Comparison of ENCODE assay signal across 22 cellular contexts in the genomic region with DNA sequence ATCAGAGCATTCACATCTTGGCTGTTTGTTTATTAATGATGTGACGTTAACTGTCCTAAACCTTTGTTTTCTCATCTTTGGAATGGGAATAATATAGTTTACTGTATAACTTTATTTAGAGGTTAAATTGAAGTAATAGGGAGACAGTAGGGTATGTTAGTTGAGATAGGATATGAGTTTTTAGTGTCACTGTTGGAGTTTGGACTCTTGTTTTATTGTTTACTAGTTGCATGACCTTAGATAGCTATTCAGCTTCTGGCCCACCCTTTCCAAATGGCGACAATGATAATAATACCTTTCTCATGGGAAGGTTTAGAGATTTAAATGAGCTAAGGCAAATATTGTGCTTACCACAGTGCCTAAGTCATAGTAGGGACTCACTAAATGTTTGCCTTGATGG. TPM values are rescaled to one million over a fixed set of nuclear protein-coding genes. Genes with fewer than 3 reads are reported as not detected.
DNase-seq lines count a peak whose midpoint lies in the region; ATAC-seq and TF ChIP-seq lines count a peak whose summit lies in the region.
"Had no signal": no experiment of that assay in that cellular context is flagged by ENCODE, and none has a peak within 500 bp of the region (broad histone marks: within the 10 kb centered on the region; RNA-seq: fewer than 3 reads in every experiment).

No MANE protein-coding gene starts in this region.

- intact Hi-C loops in CD8-positive, alpha-beta T cell (cut with DNase I, micrococcal nuclease): no loop called here
- intact Hi-C loops in left colon (cut with DNase I, micrococcal nuclease): no loop called here
- intact Hi-C loops in CD4-positive, alpha-beta memory T cell (cut with micrococcal nuclease): no loop called here

- no peak overlapping the region for H3K9ac ChIP-seq in mucosa of rectum (ENCODE audit: low read depth in 1 of 2, low read length in 2 of 2)
- H3K9ac ChIP-seq: BLaER1 treated with 17β-estradiol and CSF1 and Interleukin-3, amounts not matched to agents 10 nM and 100 nM had no signal

- no peak overlapping the region for H3K4me3 Mint-ChIP-seq in CD8-positive, alpha-beta T cell
- no peak overlapping the region for H3K4me3 Mint-ChIP-seq in CD4-positive, alpha-beta memory T cell
- H3K4me3 Mint-ChIP-seq: B cell; CD4-positive, alpha-beta T cell had no signal

- no peaks in the 10 kb centered on the region for H3K9me3 ChIP-seq in CD8-positive, alpha-beta T cell (ENCODE audit: low read length)
- H3K9me3 ChIP-seq in HEK293 (ENCODE audit: control insufficient read depth, insufficient read depth, low read depth, low read length) (no peaks in the 10 kb centered on the region), mucosa of rectum (ENCODE audit: control insufficient read depth in 2 of 2, low read length in 2 of 2) (no peaks in the 10 kb centered on the region)
- no peaks in the 10 kb centered on the region for H3K9me3 ChIP-seq in CD4-positive, alpha-beta memory T cell (ENCODE audit: control insufficient read depth in 1 of 2, low read length in 2 of 2)
- H3K9me3 ChIP-seq: BLaER1 treated with 17β-estradiol and CSF1 and Interleukin-3, amounts not matched to agents 10 nM and 100 nM; Caco-2 had no signal

- POLR2A ChIA-PET in CD8-positive, alpha-beta T cell (lab: Charles Lee): no interaction called here
- POLR2A ChIA-PET in HEK293 (lab: Yijun Ruan, JAX): interaction anchor here (0.6 to 0.7 kb wide), 5 partner anchors 14 to 795 kb away, joined by 3 to 7 read pairs (median 3); no protein-coding TSS in a partner anchor
- POLR2A ChIA-PET in CD4-positive, alpha-beta memory T cell (lab: Charles Lee; ENCODE audit: partially characterized antibody): interaction anchor here (0.7 to 2.1 kb wide), 2 partner anchors 40 to 279 kb away, joined by 3 to 6 read pairs; a partner anchor contains a TSS

- no peak overlapping the region for H3K4me3 ChIP-seq in CD8-positive, alpha-beta T cell (ENCODE audit: low read depth, low read length)
- H3K4me3 ChIP-seq in HEK293 (ENCODE audit: low read depth, low read length): no peak overlapping the region
- H3K4me3 ChIP-seq in mucosa of rectum (ENCODE audit: low read length in 2 of 2): no peak overlapping the region
- no peak overlapping the region for H3K4me3 ChIP-seq in CD4-positive, alpha-beta memory T cell (ENCODE audit: low read length in 2 of 2)
- H3K4me3 ChIP-seq: BLaER1 treated with 17β-estradiol and CSF1 and Interleukin-3, amounts not matched to agents 10 nM and 100 nM had no signal

- H3K4me1 ChIP-seq in CD8-positive, alpha-beta T cell (ENCODE audit: insufficient read depth, low read length): no peaks in the 10 kb centered on the region
- no peaks in the 10 kb centered on the region for H3K4me1 ChIP-seq in HEK293 (ENCODE audit: control insufficient read depth, insufficient read depth, low read length)
- H3K4me1 ChIP-seq in mucosa of rectum (ENCODE audit: control insufficient read depth in 2 of 2, insufficient read depth in 2 of 2, low read length in 2 of 2): no peaks in the 10 kb centered on the region
- no peaks in the 10 kb centered on the region for H3K4me1 ChIP-seq in CD4-positive, alpha-beta memory T cell (ENCODE audit: insufficient read depth, low read length)
- H3K4me1 ChIP-seq: BLaER1 treated with 17β-estradiol and CSF1 and Interleukin-3, amounts not matched to agents 10 nM and 100 nM; Caco-2 had no signal

- CTCF ChIA-PET in CD8-positive, alpha-beta T cell (lab: Charles Lee): no interaction called here
- CTCF ChIA-PET in HEK293 (lab: Yijun Ruan, JAX): interaction anchor here (1.5 kb wide), 1 partner anchor 12 kb away, joined by 3 read pairs; no protein-coding TSS in a partner anchor
- CTCF ChIA-PET in CD4-positive, alpha-beta memory T cell (lab: Charles Lee; ENCODE audit: partially characterized antibody): interaction anchor here (0.6 to 1.3 kb wide), 3 partner anchors 17 to 1934 kb away, joined by 3 read pairs; no protein-coding TSS in a partner anchor

- no peaks in the 10 kb centered on the region for H3K9me3 Mint-ChIP-seq in CD8-positive, alpha-beta T cell
- no peaks in the 10 kb centered on the region for H3K9me3 Mint-ChIP-seq in CD4-positive, alpha-beta memory T cell
- H3K9me3 Mint-ChIP-seq: CD4-positive, alpha-beta T cell had no signal

- ATAC-seq in CD8-positive, alpha-beta T cell: no peak
- peak; percentile 88 for ATAC-seq in left colon
- no peak for ATAC-seq in HG03378 (IDR thresholded peaks at IDR 0.05; ENCODE audit: unreplicated experiment)
- ATAC-seq in HG03342 (IDR thresholded peaks at IDR 0.05; ENCODE audit: unreplicated experiment): no peak

- peaks cover 42% of the 10 kb centered on the region for H3K36me3 ChIP-seq in CD8-positive, alpha-beta T cell (ENCODE audit: insufficient read depth, low read length)
- peaks cover 62 to 63% of the 10 kb centered on the region in 2 experiments for H3K36me3 ChIP-seq in HEK293 (ENCODE audit: control insufficient read depth in 2 of 2, insufficient read depth in 1 of 2, low read length in 2 of 2)
- H3K36me3 ChIP-seq in mucosa of rectum (ENCODE audit: control insufficient read depth in 2 of 2, insufficient read depth in 2 of 2, low read length in 2 of 2): peaks cover 39 to 51% of the 10 kb centered on the region in 2 donors
- H3K36me3 ChIP-seq in CD4-positive, alpha-beta memory T cell (ENCODE audit: insufficient read depth, low read length): peaks cover 59% of the 10 kb centered on the region

- no peak for TF ChIP-seq CTCF in CD8-positive, alpha-beta T cell (IDR thresholded peaks at IDR 0.05)
- no peak for TF ChIP-seq CTCF in HEK293 (tag by site-specific recombination; IDR thresholded peaks at IDR 0.05)

- peaks cover 11% of the 10 kb centered on the region for H3K4me1 Mint-ChIP-seq in CD8-positive, alpha-beta T cell (ENCODE audit: low read depth)
- peaks cover 0 to 4% (median 3%) of the 10 kb centered on the region in 4 donors for H3K4me1 Mint-ChIP-seq in CD4-positive, alpha-beta memory T cell
- H3K4me1 Mint-ChIP-seq: B cell had no signal

- peak overlapping the region; percentile 32 for H3K27ac Mint-ChIP-seq in CD8-positive, alpha-beta T cell
- H3K27ac Mint-ChIP-seq in CD4-positive, alpha-beta memory T cell: peak overlapping the region in 1 of 7 donors; percentile 25
- H3K27ac Mint-ChIP-seq: CD4-positive, alpha-beta T cell had no signal

- no peaks in the 10 kb centered on the region for H3K27me3 Mint-ChIP-seq in CD8-positive, alpha-beta T cell (ENCODE audit: low read depth)
- no peaks in the 10 kb centered on the region for H3K27me3 Mint-ChIP-seq in CD4-positive, alpha-beta memory T cell
- H3K27me3 Mint-ChIP-seq: B cell; CD4-positive, alpha-beta T cell had no signal

- DNase-seq in CD8-positive, alpha-beta T cell: no peak
- DNase-seq in left colon (no peak), GM03348 (ENCODE audit: low spot score) (no peak)
- no peak for DNase-seq in CD4-positive, alpha-beta memory T cell
- DNase-seq: 8988T; AML-193; Caco-2; CD4-positive, alpha-beta T cell; DMS 273 treated with DMSO at 0.1 percent for 48 hours; DMS153; DMS53; DMS79; DND-41; EL; GDM1 had no signal

- no peak overlapping the region for H3K27ac ChIP-seq in CD8-positive, alpha-beta T cell (ENCODE audit: low read depth, low read length)
- H3K27ac ChIP-seq in HEK293 (ENCODE audit: extremely low read depth, low read depth, low read length) (no peak overlapping the region), mucosa of rectum (ENCODE audit: low read depth in 2 of 2, low read length in 2 of 2) (peak overlapping the region; percentile 35 to 44)
- no peak overlapping the region for H3K27ac ChIP-seq in CD4-positive, alpha-beta memory T cell (ENCODE audit: low read depth, low read length)
- H3K27ac ChIP-seq: BLaER1 treated with 17β-estradiol and CSF1 and Interleukin-3, amounts not matched to agents 10 nM and 100 nM; C4-2B had no signal

- peaks cover 71% of the 10 kb centered on the region for H3K36me3 Mint-ChIP-seq in CD8-positive, alpha-beta T cell
- peaks cover 30 to 58% of the 10 kb centered on the region in 2 donors for H3K36me3 Mint-ChIP-seq in CD4-positive, alpha-beta memory T cell

- H3K27me3 ChIP-seq in CD8-positive, alpha-beta T cell (ENCODE audit: insufficient read depth, low read length): no peaks in the 10 kb centered on the region
- no peaks in the 10 kb centered on the region for H3K27me3 ChIP-seq in mucosa of rectum (ENCODE audit: control insufficient read depth in 2 of 2, insufficient read depth in 2 of 2, low read length in 2 of 2)
- no peaks in the 10 kb centered on the region for H3K27me3 ChIP-seq in CD4-positive, alpha-beta memory T cell (ENCODE audit: insufficient read depth, low read length)
- H3K27me3 ChIP-seq: BLaER1 treated with 17β-estradiol and CSF1 and Interleukin-3, amounts not matched to agents 10 nM and 100 nM had no signal

TF ChIP-seq in HEK293, 187 proteins besides CTCF, POLR2A, EP300 and RAD21:
- TF ChIP-seq ZNF664 (tag by site-specific recombination; IDR thresholded peaks at IDR 0.05): peak; percentile 87
- TF ChIP-seq ZNF830 (tag by site-specific recombination; IDR thresholded peaks at IDR 0.05; ENCODE audit: low read depth): no peak
TF ChIP-seq in HEK293: peak in this region for 1.

RNA-seq across cellular contexts. Expression of a gene that starts 28.2 kb away (rescaled TPM):
- total RNA-seq in CD8-positive, alpha-beta T cell: 1 to 10 TPM; 2.0 to 2.9 TPM
- 1 to 10 TPM; 5.5 to 9.0 TPM for total RNA-seq in left colon
- 1 to 10 TPM in 1 of 2 experiments, under 1 TPM in 1; 0.72 to 2.1 TPM for total RNA-seq in CD4-positive, alpha-beta memory T cell
- under 1 TPM; 0.61 to 0.87 TPM for polyA plus RNA-seq in CD4-positive, alpha-beta memory T cell

RNA-seq across cellular contexts. Expression of a gene that starts 40.4 kb away (rescaled TPM):
- 10 to 100 TPM; 26.8 to 30.8 TPM for total RNA-seq in CD8-positive, alpha-beta T cell
- total RNA-seq in left colon: 10 to 100 TPM; 43.6 to 53.6 TPM
- total RNA-seq in CD4-positive, alpha-beta memory T cell: 10 to 100 TPM; 34.4 to 34.7 TPM
- 10 to 100 TPM in 1 of 2 donors, 1 to 10 TPM in 1; 5.2 to 13.6 TPM for polyA plus RNA-seq in CD4-positive, alpha-beta memory T cell

RNA-seq across cellular contexts. Expression of a gene that starts 49.5 kb away (rescaled TPM):
- 100 to 1,000 TPM; 133 TPM for total RNA-seq in CD8-positive, alpha-beta T cell
- 10 to 100 TPM; 37.2 to 56.4 TPM for total RNA-seq in left colon
- total RNA-seq in CD4-positive, alpha-beta memory T cell: 10 to 100 TPM; 54.1 to 54.5 TPM
- polyA plus RNA-seq in CD4-positive, alpha-beta memory T cell: 10 to 100 TPM in 1 of 2 donors, 1 to 10 TPM in 1; 5.1 to 20.7 TPM

Comparison
In these comparisons a context has a peak if more than half of its experiments do, and no peak if none do; other contexts are left out.
1. H3K27ac ChIP-seq: peak in mucosa of rectum (2 of 2); none in CD8-positive, alpha-beta T cell (single experiment), HEK293 (single experiment) and CD4-positive, alpha-beta memory T cell (single experiment).